ENCODE assay signal across 8 cellular contexts in the genomic region with DNA sequence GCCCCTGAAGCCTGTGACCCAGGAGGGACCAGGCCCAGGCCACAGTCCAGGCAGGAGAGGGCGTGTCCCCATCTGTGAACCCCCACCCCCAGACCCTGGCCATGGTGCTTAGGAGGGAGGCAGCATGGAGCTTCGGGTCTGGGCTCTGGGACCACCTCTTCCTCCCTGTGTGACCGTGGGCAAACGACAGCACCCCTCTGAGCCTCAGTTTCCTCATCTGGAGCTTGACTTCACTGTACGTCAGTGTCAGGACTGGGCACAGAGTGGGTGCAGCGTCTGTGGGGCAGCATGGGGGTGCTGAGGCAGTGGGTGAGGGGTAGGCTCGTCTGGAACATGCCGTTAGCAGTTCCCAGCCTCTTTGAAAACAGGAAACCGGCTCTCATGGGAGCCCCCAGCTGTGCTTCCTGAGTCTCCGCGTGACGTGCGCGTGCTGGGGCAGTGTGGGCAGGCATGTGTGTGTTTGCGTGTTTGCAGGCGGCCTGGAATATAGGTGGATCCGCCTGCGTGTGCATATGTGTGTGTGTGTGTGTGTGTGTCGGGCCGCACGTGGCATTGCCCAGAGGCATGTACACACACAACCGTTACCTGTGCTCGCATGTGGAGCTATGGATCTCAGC. TPM values are rescaled to one million over a fixed set of nuclear protein-coding genes. Genes with fewer than 3 reads are reported as not detected.
DNase-seq lines count a peak whose midpoint lies in the region; ATAC-seq, FAIRE-seq and TF ChIP-seq lines count a peak whose summit lies in the region.

No MANE protein-coding gene starts in this region.

- H3K4me3 ChIP-seq in GM06990 (replicated peaks; ENCODE audit: low read depth, low read length) (peak overlapping the region; percentile 48), HepG2 (replicated peaks in 1 of 3; ENCODE audit: insufficient read depth in 1 of 3, low read depth in 2 of 3, low read length in 3 of 3) (peak overlapping the region in 1 of 3 experiments; percentile 23; a peak in 1 of 6 replicates)

- H2AFZ ChIP-seq in HepG2 (ENCODE audit: low read length), result no peak overlapping the region

- peak overlapping the region; percentile 29; the same call in 1 of the 2 replicates for H3K4me2 ChIP-seq in HepG2 (ENCODE audit: low read depth, low read length)

- in situ Hi-C loops in HepG2 (cut with HindIII; ENCODE audit: extremely low pct_ligation_motif_present, low pct_unique_long_range_greater_than_20kb), result no loop called here

- no TSS peak for BruUV-seq in HepG2 (replicated peaks; lab: Mats Ljungman, UMichigan)

- H3K9me3 ChIP-seq in HepG2 (ENCODE audit: low read length), result no peaks in the 10 kb centered on the region

- H3K79me2 ChIP-seq in HepG2 (ENCODE audit: insufficient read depth, low read length), result no peaks in the 10 kb centered on the region

- no peak for ATAC-seq in HepG2
- no peak for ATAC-seq in HG03439 (IDR thresholded peaks at IDR 0.05; ENCODE audit: unreplicated experiment)
- no peak for ATAC-seq in HG02588 (IDR thresholded peaks at IDR 0.05; ENCODE audit: unreplicated experiment)

- 79% methylated on average over 15 of the region's 23 CpGs for WGBS in HepG2 (ENCODE audit: low lambda C conversion rate)

- no peak for TF ChIP-seq RAD21 in HepG2 (CRISPR knock-in tag; IDR thresholded peaks at IDR 0.05)

- H3K27ac ChIP-seq in angular gyrus (ENCODE audit: low read depth, low read length) (peak overlapping the region; percentile 77), HepG2 (ENCODE audit: extremely low read length, insufficient read depth, low read length) (no peak overlapping the region), temporal lobe (ENCODE audit: low read depth, low read length) (peak overlapping the region; percentile 99)

- TF ChIP-seq CTCF in GM06990 (IDR thresholded peaks at IDR 0.05; ENCODE audit: insufficient read depth, low read length, poor library complexity, severe bottlenecking), result no peak
- TF ChIP-seq CTCF in HepG2 (CRISPR knock-in tag; IDR thresholded peaks at IDR 0.05), result no peak

- H3K4me1 ChIP-seq in HepG2 (ENCODE audit: insufficient read depth, low read length), result peaks cover 53% of the 10 kb centered on the region

- TF ChIP-seq POLR2A in Raji (IDR thresholded peaks at IDR 0.05; ENCODE audit: insufficient read depth, low read depth, low read length), result peak; percentile 33; the same call in 1 of the 2 replicates
- 0 out of 4 replicates have a peak, but pooled peaks of 1 of the 2 experiments have one; percentile 23 for TF ChIP-seq POLR2A in HepG2 (IDR thresholded peaks at IDR 0.05; ENCODE audit: insufficient read depth in 1 of 2, low read depth in 2 of 2, low read length in 2 of 2)

- no peak for FAIRE-seq in HepG2 (lab: Jason Lieb, UNC)

- no peaks in the 10 kb centered on the region for H4K20me1 ChIP-seq in HepG2 (ENCODE audit: insufficient read depth, low read length)

- no peak for DNase-seq in GM06990 (ENCODE audit: extremely low read depth, insufficient read length)
- DNase-seq in HepG2 (ENCODE audit: low spot score), result no peak
- no peak for DNase-seq in LoVo (ENCODE audit: low spot score)

- no peaks in the 10 kb centered on the region for H3K27me3 ChIP-seq in GM06990 (replicated peaks; ENCODE audit: control insufficient read depth, insufficient read depth, low read length)
- peaks cover 0 to 3% of the 10 kb centered on the region in 2 experiments; a peak in 1 of 5 replicates for H3K27me3 ChIP-seq in HepG2 (ENCODE audit: control insufficient read depth in 1 of 2, insufficient read depth in 2 of 2, low read length in 2 of 2)

- TF ChIP-seq EP300 in HepG2 (IDR thresholded peaks at IDR 0.05; ENCODE audit: low read depth in 2 of 2, low read length in 2 of 2) (no peak), HepG2 (CRISPR knock-in tag; IDR thresholded peaks at IDR 0.05; ENCODE audit: borderline replicate concordance) (no peak)

- H3K9ac ChIP-seq in HepG2 (ENCODE audit: insufficient read depth, low read depth, low read length), result peak overlapping the region; percentile 16; the same call in 1 of the 2 replicates

- intact Hi-C loops in HepG2 (cut with micrococcal nuclease; ENCODE audit: unreplicated experiment), result no loop called here

- CTCF ChIA-PET in HepG2 (lab: Yijun Ruan, JAX; ENCODE audit: low intra/inter-chr PET ratio, low total read pairs), result no interaction called here

- POLR2A ChIA-PET in HepG2 (lab: Yijun Ruan, JAX), result interaction anchor here (0.8 to 1.0 kb wide), 2 partner anchors 10 to 15 kb away, joined by 3 to 4 read pairs; partner anchors contain the start of gene ARRDC2

- H3K36me3 ChIP-seq in GM06990 (ENCODE audit: control insufficient read depth, insufficient read depth, low read length) (no peaks in the 10 kb centered on the region), HepG2 (replicated peaks in 1 of 2; ENCODE audit: control insufficient read depth in 1 of 2, insufficient read depth in 2 of 2, low read length in 2 of 2) (no peaks in the 10 kb centered on the region)

TF ChIP-seq in HepG2, 621 proteins besides CTCF, POLR2A, EP300 and RAD21:
- TF ChIP-seq ZBTB33 (CRISPR knock-in tag; IDR thresholded peaks at IDR 0.05) (peak; percentile 67), ZBTB38 (CRISPR knock-in tag; IDR thresholded peaks at IDR 0.05) (0 out of 2 replicates have a peak, but pooled peaks have one; percentile 22), FLYWCH1 (CRISPR knock-in tag; IDR thresholded peaks at IDR 0.05) (no peak), RNF2 (conservative IDR thresholded peaks at IDR 0.05; ENCODE audit: low read depth) (no peak), AGO2 (optimal IDR thresholded peaks at IDR 0.05; ENCODE audit: low read depth, low read length) (peak; percentile 31)
TF ChIP-seq in HepG2: peak in this region for 3.

RNA-seq across cellular contexts. Expression of gene ARRDC2, which starts 15.7 kb away (rescaled TPM):
- total RNA-seq in HepG2 (2016; rRNA removed; fragmentation: Illumina TruSeq; extraction: Trizol) (1.7 and 2.1 TPM in 2 replicates), temporal lobe (2.5 TPM)
- total RNA-seq in HepG2 (2016; cell fraction: cytosol; rRNA removed; fragmentation: Illumina TruSeq; extraction: Trizol; ENCODE audit: low read depth), result 0.51 and 0.71 TPM in 2 replicates
- 1.5 and 2.6 TPM in 2 replicates for total RNA-seq in HepG2 (2016; cell fraction: insoluble cytoplasmic fraction; rRNA removed; fragmentation: Illumina TruSeq; extraction: Trizol)
- 1.7 TPM in 2 replicates for total RNA-seq in HepG2 (2016; cell fraction: membrane; rRNA removed; fragmentation: Illumina TruSeq; extraction: Trizol)
- total RNA-seq in HepG2 (2016; cell fraction: nucleus; rRNA removed; fragmentation: Illumina TruSeq; extraction: Trizol), result 1.2 and 1.4 TPM in 2 replicates
- 3.4 and 4.3 TPM in 2 replicates for polyA plus RNA-seq in HepG2 (2011; rRNA removed)
- 3.1 and 3.7 TPM in 2 replicates for polyA plus RNA-seq in HepG2 (2011; cell fraction: cytosol; rRNA removed)
- 10.9 and 11.3 TPM in 2 replicates for polyA plus RNA-seq in HepG2 (2011; cell fraction: nucleus; rRNA removed)
- 2.3 and 4.0 TPM in 2 replicates for polyA plus RNA-seq in HepG2 (2012)
- polyA plus RNA-seq in HepG2 (2016; cell fraction: cytosol; fragmentation: Illumina TruSeq; extraction: Trizol; ENCODE audit: low read depth), result 0.66 and 0.83 TPM in 2 replicates
- polyA plus RNA-seq in HepG2 (2016; cell fraction: insoluble cytoplasmic fraction; fragmentation: Illumina TruSeq; extraction: Trizol; ENCODE audit: low read depth), result 2.1 and 2.3 TPM in 2 replicates
- 1.2 and 1.6 TPM in 2 replicates for polyA plus RNA-seq in HepG2 (2016; cell fraction: membrane; fragmentation: Illumina TruSeq; extraction: Trizol; ENCODE audit: low read depth)
- 3.6 and 6.3 TPM in 2 replicates for polyA plus RNA-seq in HepG2 (2016; cell fraction: nucleus; fragmentation: Illumina TruSeq; extraction: Trizol; ENCODE audit: insufficient read depth, low read depth)
- 4.7 and 13.8 TPM in 2 replicates for polyA minus RNA-seq in HepG2 (2011; rRNA and poly(A)+ RNA removed; ENCODE audit: low replicate concordance)
- polyA minus RNA-seq in HepG2 (2011; cell fraction: cytosol; rRNA and poly(A)+ RNA removed), result 1.2 and 2.5 TPM in 2 replicates
- 1.4 and 2.7 TPM in 2 replicates for polyA minus RNA-seq in HepG2 (2011; cell fraction: nucleus; rRNA and poly(A)+ RNA removed)

RNA-seq across cellular contexts. Expression of gene KCNN1, which starts 56.8 kb away (rescaled TPM):
- total RNA-seq in HepG2 (2016; rRNA removed; fragmentation: Illumina TruSeq; extraction: Trizol), result 0.04 TPM in 1 of 2 replicates, not detected in the other
- total RNA-seq in HepG2 (2016; cell fraction: cytosol; rRNA removed; fragmentation: Illumina TruSeq; extraction: Trizol; ENCODE audit: low read depth), result not detected in 2 replicates
- 0.09 TPM in 1 of 2 replicates, not detected in the other for total RNA-seq in HepG2 (2016; cell fraction: insoluble cytoplasmic fraction; rRNA removed; fragmentation: Illumina TruSeq; extraction: Trizol)
- total RNA-seq in HepG2 (2016; cell fraction: membrane; rRNA removed; fragmentation: Illumina TruSeq; extraction: Trizol), result not detected in 2 replicates
- not detected in 2 replicates for total RNA-seq in HepG2 (2016; cell fraction: nucleus; rRNA removed; fragmentation: Illumina TruSeq; extraction: Trizol)
- polyA plus RNA-seq in HepG2 (2011; rRNA removed), result not detected in 2 replicates
- polyA plus RNA-seq in HepG2 (2011; cell fraction: cytosol; rRNA removed), result 0.05 TPM in 1 of 2 replicates, not detected in the other
- 0.14 TPM in 1 of 2 replicates, not detected in the other for polyA plus RNA-seq in HepG2 (2011; cell fraction: nucleus; rRNA removed)
- polyA plus RNA-seq in HepG2 (2012), result not detected in 2 replicates
- polyA plus RNA-seq in HepG2 (2016; cell fraction: cytosol; fragmentation: Illumina TruSeq; extraction: Trizol; ENCODE audit: low read depth), result not detected in 2 replicates
- not detected in 2 replicates for polyA plus RNA-seq in HepG2 (2016; cell fraction: insoluble cytoplasmic fraction; fragmentation: Illumina TruSeq; extraction: Trizol; ENCODE audit: low read depth)
- polyA plus RNA-seq in HepG2 (2016; cell fraction: membrane; fragmentation: Illumina TruSeq; extraction: Trizol; ENCODE audit: low read depth), result not detected in 2 replicates
- not detected in 2 replicates for polyA plus RNA-seq in HepG2 (2016; cell fraction: nucleus; fragmentation: Illumina TruSeq; extraction: Trizol; ENCODE audit: insufficient read depth, low read depth)
- polyA minus RNA-seq in HepG2 (2011; rRNA and poly(A)+ RNA removed; ENCODE audit: low replicate concordance), result 0.30 TPM in 1 of 2 replicates, not detected in the other
- polyA minus RNA-seq in HepG2 (2011; cell fraction: cytosol; rRNA and poly(A)+ RNA removed), result not detected in 2 replicates
- not detected in 2 replicates for polyA minus RNA-seq in HepG2 (2011; cell fraction: nucleus; rRNA and poly(A)+ RNA removed)
- total RNA-seq in temporal lobe, result 15.0 TPM

Comparison
In these comparisons a context has a peak if more than half of its experiments do, and no peak if none do; other contexts are left out.
1. RNA of gene KCNN1, which starts 56.8 kb away (total RNA-seq): 15.0 TPM in temporal lobe (single experiment); 0.04 to 0.09 TPM in HepG2; every median in the first group is over 10 times any median in the second.